In the genomic region with DNA sequence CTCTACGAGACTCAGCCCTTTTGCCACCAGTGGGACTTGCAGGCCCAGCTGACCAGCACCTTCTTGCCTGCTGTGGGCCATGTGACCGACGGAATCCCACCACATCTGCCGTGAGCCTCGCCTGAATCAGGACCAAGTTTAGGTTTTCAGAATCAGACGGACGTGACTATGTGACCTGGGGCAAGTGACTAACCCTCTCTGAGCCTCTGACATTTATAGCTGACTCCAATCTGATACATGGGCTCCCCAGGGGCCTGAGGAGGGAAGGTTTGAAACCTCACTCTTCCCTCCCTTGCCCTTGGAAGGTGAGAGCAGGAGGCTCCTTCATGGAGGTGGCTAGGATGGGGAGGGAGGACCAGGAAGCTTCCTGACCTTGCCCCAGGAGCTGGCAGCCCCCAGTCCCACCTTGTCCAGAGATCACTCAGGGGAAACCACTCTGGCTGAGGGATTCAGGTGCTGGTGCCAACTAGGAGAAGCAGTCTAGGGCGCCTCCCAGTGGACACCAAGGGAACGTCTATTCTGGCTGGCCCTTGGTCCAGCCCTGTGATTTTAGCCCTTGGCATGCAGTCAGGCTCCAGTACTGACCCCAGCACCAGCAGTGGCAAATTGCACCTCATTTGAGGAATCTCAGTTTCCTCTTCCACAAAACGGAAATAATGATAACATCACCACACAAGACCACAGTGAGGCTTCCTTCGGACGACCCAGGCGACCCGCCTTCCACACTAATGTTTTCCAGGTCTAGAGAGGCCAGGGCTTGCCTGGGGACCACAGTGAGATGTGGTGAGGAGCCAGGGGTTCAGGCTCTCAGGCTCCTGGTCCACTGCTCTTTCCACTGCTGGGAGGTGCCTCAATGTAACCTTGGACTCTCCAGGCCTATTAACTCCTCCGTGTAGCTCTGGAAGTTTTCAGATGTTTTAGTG, we compare ENCODE assay signal across 8 cellular contexts. TPM values are rescaled to one million over a fixed set of nuclear protein-coding genes. Genes with fewer than 3 reads are reported as not detected.
DNase-seq lines count a peak whose midpoint lies in the region; ATAC-seq and TF ChIP-seq lines count a peak whose summit lies in the region.

No MANE protein-coding gene starts in this region.

- DNase-seq in ACHN (peak; percentile 57), GM12865 (ENCODE audit: low read depth) (peak; percentile 38), NCI-H2227 (lab: John Stamatoyannopoulos, UW; ENCODE audit: unreplicated experiment) (peak; percentile 70), fibroblast of pulmonary artery (ENCODE audit: low read depth) (peak; percentile 75), osteoblast (ENCODE audit: insufficient read length, low spot score, missing footprints) (peak; percentile 95), NCI-H1048 (lab: John Stamatoyannopoulos, UW) (no peak)
- DNase-seq in activated CD8-positive, alpha-beta memory T cell treated with anti-CD3 and anti-CD28 coated beads for 48 hours (ENCODE audit: low read depth in 2 of 3, low spot score in 2 of 3) = peak in 2 of 3 experiments; percentile 17 to 24

- no peaks in the 10 kb centered on the region for H3K27me3 ChIP-seq in osteoblast (ENCODE audit: insufficient read depth, low read length)

- in situ Hi-C loops in ACHN (cut with HindIII; ENCODE audit: low pct_ligation_motif_present, low pct_unique_long_range_greater_than_20kb, low sequenced_read_pairs) = no loop called here

- TF ChIP-seq CTCF in GM12865 (IDR thresholded peaks at IDR 0.05; ENCODE audit: insufficient read depth, low read depth, low read length, missing control alignments) (peak; percentile 74), fibroblast of pulmonary artery (IDR thresholded peaks at IDR 0.05; ENCODE audit: low read length, missing control alignments) (peak; percentile 88), osteoblast (IDR thresholded peaks at IDR 0.05; ENCODE audit: extremely low read depth, low read depth, low read length) (peak; percentile 96)

- no peak overlapping the region for H3K27ac ChIP-seq in osteoblast (ENCODE audit: low read depth, low read length)

- H3K79me2 ChIP-seq in osteoblast (ENCODE audit: insufficient read depth, low read length) = no peaks in the 10 kb centered on the region

- peaks cover 2% of the 10 kb centered on the region for H3K36me3 ChIP-seq in osteoblast (ENCODE audit: insufficient read depth, low read length)

- no peak for ATAC-seq in HG03565 (IDR thresholded peaks at IDR 0.05; ENCODE audit: unreplicated experiment)

- no peaks in the 10 kb centered on the region for H4K20me1 ChIP-seq in osteoblast (ENCODE audit: insufficient read depth, low read length)

- H3K4me1 ChIP-seq in osteoblast (ENCODE audit: insufficient read depth, low read length) = peaks cover 23% of the 10 kb centered on the region

- H3K4me2 ChIP-seq in osteoblast (ENCODE audit: insufficient read depth, low read length) = no peak overlapping the region

- H3K4me3 ChIP-seq in GM12865 (ENCODE audit: low read depth, low read length) (no peak overlapping the region), fibroblast of pulmonary artery (replicated peaks; ENCODE audit: low read depth, low read length) (no peak overlapping the region), osteoblast (ENCODE audit: insufficient read depth, low read length) (no peak overlapping the region)

- H3K9me3 ChIP-seq in osteoblast (ENCODE audit: low read depth, low read length) = no peaks in the 10 kb centered on the region

- no peak overlapping the region for H2AFZ ChIP-seq in osteoblast (ENCODE audit: low read length)

RNA-seq across cellular contexts. Expression of a gene that starts 47.2 kb away (rescaled TPM):
- 3.6 and 6.8 TPM in 2 replicates for total RNA-seq in osteoblast

RNA-seq across cellular contexts. Expression of a gene that starts 52.1 kb away (rescaled TPM):
- total RNA-seq in osteoblast = 2.9 and 3.6 TPM in 2 replicates
